In genomic region chr19:18009412-18010066, GRCh38 we compare ENCODE assay signal across 1 cellular context.
TF ChIP-seq lines count a peak whose summit lies in the region.

No MANE protein-coding gene starts in this region.

TF ChIP-seq in HepG2, 621 proteins besides CTCF, POLR2A, EP300 and RAD21 (continues in another document):
- TF ChIP-seq XRCC5 (optimal IDR thresholded peaks at IDR 0.05; ENCODE audit: low read length) (peak; percentile 29), MXI1 (IDR thresholded peaks at IDR 0.05; ENCODE audit: borderline replicate concordance, low read depth, low read length) (peak; percentile 29; the same call in 1 of the 3 replicates), TFAP4 (IDR thresholded peaks at IDR 0.05; ENCODE audit: borderline replicate concordance, low read depth) (peak; percentile 65; the same call in 1 of the 2 replicates), HOXA3 (CRISPR knock-in tag; IDR thresholded peaks at IDR 0.05) (peak; percentile 31; the same call in 1 of the 2 replicates), GATAD2A (CRISPR knock-in tag; IDR thresholded peaks at IDR 0.05) (peak; percentile 40; the same call in 1 of the 2 replicates), ZNF543 (CRISPR knock-in tag; IDR thresholded peaks at IDR 0.05) (peak; percentile 19; the same call in 1 of the 2 replicates), MYPOP (CRISPR knock-in tag; IDR thresholded peaks at IDR 0.05) (no peak), TCF7L2 (IDR thresholded peaks at IDR 0.05; ENCODE audit: low read depth, low read length) (no peak), MIXL1 (CRISPR knock-in tag; IDR thresholded peaks at IDR 0.05) (no peak), PAXIP1 (CRISPR knock-in tag; conservative IDR thresholded peaks at IDR 0.05) (peak; percentile 73), PRDM10 (CRISPR knock-in tag; IDR thresholded peaks at IDR 0.05; ENCODE audit: low read depth) (peak; percentile 27; the same call in 1 of the 2 replicates), ZNF816 (CRISPR knock-in tag; IDR thresholded peaks at IDR 0.05; ENCODE audit: borderline replicate concordance) (no peak), ETV5 (CRISPR knock-in tag; IDR thresholded peaks at IDR 0.05; ENCODE audit: borderline replicate concordance) (peak; percentile 32; the same call in 1 of the 2 replicates), FUBP1 (CRISPR knock-in tag; IDR thresholded peaks at IDR 0.05; ENCODE audit: borderline replicate concordance) (no peak), LCORL (IDR thresholded peaks at IDR 0.05) (no peak), LCORL (CRISPR knock-in tag; IDR thresholded peaks at IDR 0.05) (peak; percentile 55; the same call in 1 of the 2 replicates), SMAD9 (CRISPR knock-in tag; IDR thresholded peaks at IDR 0.05) (no peak), ATF3 (CRISPR knock-in tag; IDR thresholded peaks at IDR 0.05) (0 out of 2 replicates have a peak, but pooled peaks have one; percentile 72), STAG1 (CRISPR knock-in tag; IDR thresholded peaks at IDR 0.05) (peak; percentile 10; the same call in 1 of the 2 replicates), ZSCAN30 (CRISPR knock-in tag; IDR thresholded peaks at IDR 0.05) (peak; percentile 100), ZSCAN9 (CRISPR knock-in tag; IDR thresholded peaks at IDR 0.05; ENCODE audit: borderline replicate concordance) (peak; percentile 58; the same call in 1 of the 2 replicates), CEBPZ (IDR thresholded peaks at IDR 0.05; ENCODE audit: low read length) (no peak), FOSL2 (CRISPR knock-in tag; IDR thresholded peaks at IDR 0.05) (peak; percentile 95), MEF2D (CRISPR knock-in tag; IDR thresholded peaks at IDR 0.05) (0 out of 2 replicates have a peak, but pooled peaks have one; percentile 22), ZNF280B (CRISPR knock-in tag; IDR thresholded peaks at IDR 0.05; ENCODE audit: borderline replicate concordance) (no peak), HNRNPL (IDR thresholded peaks at IDR 0.05; ENCODE audit: low read depth, low read length) (peak; percentile 62; the same call in 1 of the 2 replicates), TBX2 (CRISPR knock-in tag; IDR thresholded peaks at IDR 0.05; ENCODE audit: borderline replicate concordance) (0 out of 2 replicates have a peak, but pooled peaks have one; percentile 19), MXD4 (CRISPR knock-in tag; IDR thresholded peaks at IDR 0.05) (peak; percentile 11; the same call in 1 of the 2 replicates), KAT8 (CRISPR knock-in tag; IDR thresholded peaks at IDR 0.05) (0 out of 2 replicates have a peak, but pooled peaks have one; percentile 30), ZEB1 (IDR thresholded peaks at IDR 0.05; ENCODE audit: insufficient replicate concordance, low read depth) (no peak), ZBTB38 (CRISPR knock-in tag; IDR thresholded peaks at IDR 0.05) (peak; percentile 84), RBFOX2 (IDR thresholded peaks at IDR 0.05; ENCODE audit: low read depth, low read length) (peak; percentile 30; the same call in 1 of the 2 replicates), ZNF687 (CRISPR knock-in tag; IDR thresholded peaks at IDR 0.05) (peak; percentile 58), MEIS2 (CRISPR knock-in tag; IDR thresholded peaks at IDR 0.05) (peak; percentile 11; the same call in 1 of the 2 replicates), SALL1 (CRISPR knock-in tag; IDR thresholded peaks at IDR 0.05) (0 out of 2 replicates have a peak, but pooled peaks have one; percentile 9), HNF4A (CRISPR knock-in tag; IDR thresholded peaks at IDR 0.05) (peak; percentile 34), PHF20 (CRISPR knock-in tag; IDR thresholded peaks at IDR 0.05) (peak; percentile 51), FOSL1 (CRISPR knock-in tag; IDR thresholded peaks at IDR 0.05; ENCODE audit: borderline replicate concordance) (peak; percentile 71; the same call in 1 of the 2 replicates)
